20 cellular contexts compared by ENCODE assay signal in genomic region chr7:157670490-157671357, GRCh38.
DNase-seq lines count a peak whose midpoint lies in the region; ATAC-seq, FAIRE-seq and TF ChIP-seq lines count a peak whose summit lies in the region.
"Had no signal": no experiment of that assay in that cellular context is flagged by ENCODE, and none has a peak within 500 bp of the region (broad histone marks: within the 10 kb centered on the region; RNA-seq: fewer than 3 reads in every experiment).

No MANE protein-coding gene starts in this region.

- TF ChIP-seq RAD21 in HepG2 (CRISPR knock-in tag; IDR thresholded peaks at IDR 0.05) = no peak

- H3K9me3 ChIP-seq in HepG2 (ENCODE audit: low read length) (no peaks in the 10 kb centered on the region), right lobe of liver (no peaks in the 10 kb centered on the region), endodermal cell (ENCODE audit: control insufficient read depth, low read length) (peaks cover 38% of the 10 kb centered on the region), gastroesophageal sphincter (no peaks in the 10 kb centered on the region)
- H3K9me3 ChIP-seq: body of pancreas, pancreas, spleen had no signal

- H3K9ac ChIP-seq in HepG2 (ENCODE audit: insufficient read depth, low read depth, low read length) = no peak overlapping the region
- no peak overlapping the region for H3K9ac ChIP-seq in endodermal cell (ENCODE audit: extremely low read depth, low read length, poor library complexity, severe bottlenecking)
- H3K9ac ChIP-seq: KMS-11 had no signal

- no peak overlapping the region for H3K27ac ChIP-seq in HepG2 (ENCODE audit: extremely low read length, insufficient read depth, low read length)
- no peak overlapping the region for H3K27ac ChIP-seq in right lobe of liver
- H3K27ac ChIP-seq in endodermal cell (ENCODE audit: low read depth, low read length) = no peak overlapping the region
- H3K27ac ChIP-seq in gastroesophageal sphincter = no peak overlapping the region
- H3K27ac ChIP-seq: body of pancreas, KMS-11, pancreas, spleen had no signal

- DNase-seq in HepG2 (ENCODE audit: low spot score) (no peak), right lobe of liver (no peak), NOMO-1 treated with DMSO at 0.1 percent for 48 hours (lab: John Stamatoyannopoulos, UW; ENCODE audit: unreplicated experiment) (peak; percentile 8), endodermal cell (peak; percentile 61), dedifferentiated amniotic fluid mesenchymal stem cell (ENCODE audit: extremely low spot score) (no peak)
- DNase-seq in stimulated activated CD4-positive, alpha-beta T cell treated with anti-CD3 and anti-CD28 coated beads, Interleukin-2, amount 100 ng/mL, for 48 hours = no peak
- DNase-seq in activated naive CD4-positive, alpha-beta T cell treated with Interleukin-2 at 50 U/mL for 16 hours = no peak
- DNase-seq: activated CD4-positive, CD25-positive, alpha-beta regulatory T cell; effector CD4-positive, alpha-beta T cell; NCI-H146; T-helper 1 cell had no signal

- POLR2A ChIA-PET in HepG2 (lab: Yijun Ruan, JAX) = no interaction called here

- H3K27me3 Mint-ChIP-seq in endodermal cell (ENCODE audit: insufficient read depth) = peaks cover 7% of the 10 kb centered on the region

- no peaks in the 10 kb centered on the region for H3K4me1 Mint-ChIP-seq in endodermal cell

- H3K27me3 ChIP-seq in HepG2 (ENCODE audit: control insufficient read depth in 1 of 2, insufficient read depth in 2 of 2, low read length in 2 of 2) (peaks cover 4 to 70% of the 10 kb centered on the region in 2 experiments; a peak in 4 of 5 replicates), right lobe of liver (no peaks in the 10 kb centered on the region), endodermal cell (ENCODE audit: control insufficient read depth, insufficient read depth, low read length, poor library complexity, severe bottlenecking) (no peaks in the 10 kb centered on the region), gastroesophageal sphincter (peaks cover 37% of the 10 kb centered on the region)
- H3K27me3 ChIP-seq: body of pancreas, pancreas had no signal

- no peak for TF ChIP-seq POLR2A in HepG2 (IDR thresholded peaks at IDR 0.05; ENCODE audit: insufficient read depth in 1 of 2, low read depth in 2 of 2, low read length in 2 of 2)
- TF ChIP-seq POLR2A in right lobe of liver (IDR thresholded peaks at IDR 0.05) = no peak
- no peak for TF ChIP-seq POLR2A in gastroesophageal sphincter (IDR thresholded peaks at IDR 0.05)

- no peak overlapping the region for H3K27ac Mint-ChIP-seq in endodermal cell

- H3K79me2 ChIP-seq in HepG2 (ENCODE audit: insufficient read depth, low read length) = no peaks in the 10 kb centered on the region

- no peak overlapping the region for H3K4me3 Mint-ChIP-seq in endodermal cell

- no peaks in the 10 kb centered on the region for H3K9me3 Mint-ChIP-seq in endodermal cell

- no peak overlapping the region for H3K4me3 ChIP-seq in HepG2 (replicated peaks in 1 of 3; ENCODE audit: insufficient read depth in 1 of 3, low read depth in 2 of 3, low read length in 3 of 3)
- no peak overlapping the region for H3K4me3 ChIP-seq in right lobe of liver
- no peak overlapping the region for H3K4me3 ChIP-seq in endodermal cell (ENCODE audit: low read length)
- no peak overlapping the region for H3K4me3 ChIP-seq in gastroesophageal sphincter
- H3K4me3 ChIP-seq: body of pancreas, pancreas, spleen had no signal

- no peak overlapping the region for H3K4me2 ChIP-seq in HepG2 (ENCODE audit: low read depth, low read length)
- H3K4me2 ChIP-seq: KMS-11 had no signal

- BruUV-seq in HepG2 (replicated peaks; lab: Mats Ljungman, UMichigan) = no TSS peak

- no peak for FAIRE-seq in HepG2 (lab: Jason Lieb, UNC)
- FAIRE-seq: GM18507, GM19239, pancreas had no signal

- no peaks in the 10 kb centered on the region for H3K4me1 ChIP-seq in HepG2 (ENCODE audit: insufficient read depth, low read length)
- no peaks in the 10 kb centered on the region for H3K4me1 ChIP-seq in right lobe of liver
- no peaks in the 10 kb centered on the region for H3K4me1 ChIP-seq in endodermal cell (ENCODE audit: control insufficient read depth, insufficient read depth, low read length)
- H3K4me1 ChIP-seq in gastroesophageal sphincter = no peaks in the 10 kb centered on the region
- H3K4me1 ChIP-seq: body of pancreas, pancreas had no signal

- H3K36me3 ChIP-seq in HepG2 (replicated peaks in 1 of 2; ENCODE audit: control insufficient read depth in 1 of 2, insufficient read depth in 2 of 2, low read length in 2 of 2) = no peaks in the 10 kb centered on the region
- no peaks in the 10 kb centered on the region for H3K36me3 ChIP-seq in right lobe of liver
- H3K36me3 ChIP-seq in endodermal cell (ENCODE audit: control insufficient read depth, insufficient read depth, low read length) = no peaks in the 10 kb centered on the region
- H3K36me3 ChIP-seq in gastroesophageal sphincter = no peaks in the 10 kb centered on the region
- H3K36me3 ChIP-seq: pancreas, spleen had no signal

- 43% methylated on average over 17 of the region's 22 CpGs for WGBS in HepG2 (ENCODE audit: low lambda C conversion rate)
- WGBS in right lobe of liver (ENCODE audit: insufficient coverage, low coverage, low lambda C conversion rate, missing lambda C conversion rate) = 45% methylated on average over 13 of the region's 22 CpGs
- 71 to 82% methylated on average over 16 to 22 of the region's 22 CpGs for WGBS in endodermal cell (ENCODE audit: insufficient coverage in 1 of 2, insufficient read length in 1 of 2), 2 experiments
- WGBS in gastroesophageal sphincter (ENCODE audit: low coverage in 1 of 2), 2 donors = 48 to 65% methylated on average over 13 to 14 of the region's 22 CpGs

- H3K36me3 Mint-ChIP-seq in endodermal cell (ENCODE audit: low read depth) = no peaks in the 10 kb centered on the region

- TF ChIP-seq CTCF in HepG2 (CRISPR knock-in tag; IDR thresholded peaks at IDR 0.05) = no peak
- TF ChIP-seq CTCF in right lobe of liver (IDR thresholded peaks at IDR 0.05) = no peak
- no peak for TF ChIP-seq CTCF in endodermal cell (conservative IDR thresholded peaks at IDR 0.05)
- no peak for TF ChIP-seq CTCF in gastroesophageal sphincter (IDR thresholded peaks at IDR 0.05)

- ATAC-seq in HepG2 = no peak
- no peak for ATAC-seq in right lobe of liver
- ATAC-seq in gastroesophageal sphincter = no peak
- ATAC-seq: body of pancreas, left colon, Panc1, pancreas had no signal

- intact Hi-C loops in HepG2 (cut with micrococcal nuclease; ENCODE audit: unreplicated experiment) (no loop called here), right lobe of liver (cut with DNase I) (no loop called here)

- no peak overlapping the region for H2AFZ ChIP-seq in HepG2 (ENCODE audit: low read length)

- H4K20me1 ChIP-seq in HepG2 (ENCODE audit: insufficient read depth, low read length) = peaks cover 16% of the 10 kb centered on the region; the same call in 1 of the 2 replicates

- CTCF ChIA-PET in HepG2 (lab: Yijun Ruan, JAX; ENCODE audit: low intra/inter-chr PET ratio, low total read pairs) = no interaction called here

- in situ Hi-C loops in HepG2 (cut with HindIII; ENCODE audit: extremely low pct_ligation_motif_present, low pct_unique_long_range_greater_than_20kb) = no loop called here

- TF ChIP-seq EP300 in HepG2 (IDR thresholded peaks at IDR 0.05; ENCODE audit: low read depth in 2 of 2, low read length in 2 of 2) (no peak), HepG2 (CRISPR knock-in tag; IDR thresholded peaks at IDR 0.05; ENCODE audit: borderline replicate concordance) (no peak), gastroesophageal sphincter (IDR thresholded peaks at IDR 0.05) (no peak)

TF ChIP-seq in HepG2, 621 proteins besides CTCF, POLR2A, EP300 and RAD21 (continues in another document):
- no peak for TF ChIP-seq ZNF142 (CRISPR knock-in tag; IDR thresholded peaks at IDR 0.05)

Comparison
In these comparisons a context has a peak if more than half of its experiments do, and no peak if none do; other contexts are left out.
1. DNase-seq: peak in NOMO-1 treated with DMSO at 0.1 percent for 48 hours (single experiment) and endodermal cell (single experiment); none in HepG2 (single experiment), right lobe of liver (0 of 3), dedifferentiated amniotic fluid mesenchymal stem cell (single experiment), stimulated activated CD4-positive, alpha-beta T cell treated with anti-CD3 and anti-CD28 coated beads, Interleukin-2, amount 100 ng/mL, for 48 hours (0 of 2) and activated naive CD4-positive, alpha-beta T cell treated with Interleukin-2 at 50 U/mL for 16 hours (single experiment).